ENCODE assay signal across 1 cellular context in the genomic region with DNA sequence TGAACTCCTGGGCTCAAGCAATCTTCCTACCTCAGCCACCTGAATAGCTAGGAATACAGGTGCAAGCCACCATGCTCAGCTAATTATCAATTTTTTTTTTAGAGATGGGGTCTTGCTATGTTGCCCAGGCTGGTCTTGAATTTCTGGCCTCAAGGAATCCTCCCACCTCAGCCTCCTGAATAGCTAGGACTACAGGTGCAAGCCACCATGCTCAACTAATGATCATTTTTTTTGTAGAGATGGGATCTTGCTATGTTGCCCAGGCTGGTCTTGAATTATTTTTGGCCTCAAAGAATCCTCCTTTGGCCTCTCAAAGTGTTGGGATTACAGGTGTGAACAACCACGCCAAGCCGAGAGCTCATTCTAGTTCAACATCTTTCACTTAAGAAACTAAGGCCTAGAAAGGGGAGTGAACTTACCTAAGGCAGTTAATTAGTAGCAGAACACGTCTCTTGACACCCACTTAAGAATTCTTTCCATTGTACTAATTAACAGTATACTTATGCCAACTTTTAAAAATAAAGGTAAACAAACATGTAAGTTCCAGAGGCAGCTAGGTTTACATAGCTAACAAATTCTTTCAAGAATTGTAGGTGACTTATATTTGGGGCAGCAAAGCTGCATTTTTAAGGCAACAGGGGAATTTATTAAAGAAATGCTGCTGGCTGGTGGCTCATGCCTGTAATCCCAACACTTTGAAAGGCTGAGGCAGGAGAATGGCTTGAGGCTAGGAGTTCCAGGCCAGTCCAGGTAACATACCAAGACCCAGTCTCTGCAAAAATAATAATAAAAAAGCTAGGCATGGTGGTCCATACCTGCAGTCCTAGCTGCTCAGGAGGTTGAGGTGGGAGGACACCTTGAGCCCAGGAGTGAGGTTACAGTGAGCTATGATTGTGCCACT.
A peak's percentile ranks its signal among the peaks of the same experiment; 100 is the strongest.
TF ChIP-seq lines count a peak whose summit lies in the region.

No MANE protein-coding gene starts in this region.

TF ChIP-seq in K562, 482 proteins besides CTCF, POLR2A, EP300 and RAD21:
- TF ChIP-seq, protein P1, sequence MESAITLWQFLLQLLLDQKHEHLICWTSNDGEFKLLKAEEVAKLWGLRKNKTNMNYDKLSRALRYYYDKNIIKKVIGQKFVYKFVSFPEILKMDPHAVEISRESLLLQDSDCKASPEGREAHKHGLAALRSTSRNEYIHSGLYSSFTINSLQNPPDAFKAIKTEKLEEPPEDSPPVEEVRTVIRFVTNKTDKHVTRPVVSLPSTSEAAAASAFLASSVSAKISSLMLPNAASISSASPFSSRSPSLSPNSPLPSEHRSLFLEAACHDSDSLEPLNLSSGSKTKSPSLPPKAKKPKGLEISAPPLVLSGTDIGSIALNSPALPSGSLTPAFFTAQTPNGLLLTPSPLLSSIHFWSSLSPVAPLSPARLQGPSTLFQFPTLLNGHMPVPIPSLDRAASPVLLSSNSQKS (CRISPR knock-in tag; IDR thresholded peaks at IDR 0.05): no peak
- TF ChIP-seq HDGF (IDR thresholded peaks at IDR 0.05) (no peak), RBM25 (IDR thresholded peaks at IDR 0.05; ENCODE audit: low read depth, low read length, severe bottlenecking) (peak; percentile 19), TEAD1 (CRISPR knock-in tag; IDR thresholded peaks at IDR 0.05) (no peak), ZNF121 (CRISPR knock-in tag; conservative IDR thresholded peaks at IDR 0.05) (peak; percentile 99)
TF ChIP-seq in K562: peak in this region for 2.
